8 cellular contexts compared by ENCODE assay signal in the genomic region with DNA sequence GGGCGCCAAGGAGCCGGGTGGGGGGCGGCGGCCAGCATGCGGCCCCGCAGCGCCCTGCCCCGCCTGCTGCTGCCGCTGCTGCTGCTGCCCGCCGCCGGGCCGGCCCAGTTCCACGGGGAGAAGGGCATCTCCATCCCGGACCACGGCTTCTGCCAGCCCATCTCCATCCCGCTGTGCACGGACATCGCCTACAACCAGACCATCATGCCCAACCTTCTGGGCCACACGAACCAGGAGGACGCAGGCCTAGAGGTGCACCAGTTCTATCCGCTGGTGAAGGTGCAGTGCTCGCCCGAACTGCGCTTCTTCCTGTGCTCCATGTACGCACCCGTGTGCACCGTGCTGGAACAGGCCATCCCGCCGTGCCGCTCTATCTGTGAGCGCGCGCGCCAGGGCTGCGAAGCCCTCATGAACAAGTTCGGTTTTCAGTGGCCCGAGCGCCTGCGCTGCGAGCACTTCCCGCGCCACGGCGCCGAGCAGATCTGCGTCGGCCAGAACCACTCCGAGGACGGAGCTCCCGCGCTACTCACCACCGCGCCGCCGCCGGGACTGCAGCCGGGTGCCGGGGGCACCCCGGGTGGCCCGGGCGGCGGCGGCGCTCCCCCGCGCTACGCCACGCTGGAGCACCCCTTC. TPM values are rescaled to one million over a fixed set of nuclear protein-coding genes. Genes with fewer than 3 reads are reported as not detected.
DNase-seq lines count a peak whose midpoint lies in the region; ATAC-seq and TF ChIP-seq lines count a peak whose summit lies in the region.

No MANE protein-coding gene starts in this region.

- peak overlapping the region; percentile 93 for H3K4me3 Mint-ChIP-seq in Calu3 (ENCODE audit: low read depth, unreplicated experiment)
- peak overlapping the region; percentile 88 to 97 (median 90) for H3K4me3 Mint-ChIP-seq in naive thymus-derived CD4-positive, alpha-beta T cell

- TF ChIP-seq CTCF in Calu3 (IDR thresholded peaks at IDR 0.05; ENCODE audit: unreplicated experiment) (no peak), epithelial cell of proximal tubule (conservative IDR thresholded peaks at IDR 0.05; ENCODE audit: low read depth, low read length) (no peak)

- POLR2A ChIA-PET in naive thymus-derived CD4-positive, alpha-beta T cell (lab: Charles Lee): no interaction called here

- H3K36me3 Mint-ChIP-seq in Calu3 (ENCODE audit: insufficient read depth, unreplicated experiment): peaks cover 45% of the 10 kb centered on the region
- peaks cover 0 to 4% (median 3%) of the 10 kb centered on the region in 5 donors for H3K36me3 Mint-ChIP-seq in naive thymus-derived CD4-positive, alpha-beta T cell

- intact Hi-C loops in Calu3 (cut with micrococcal nuclease; ENCODE audit: unreplicated experiment): no loop called here
- intact Hi-C loops in naive thymus-derived CD4-positive, alpha-beta T cell (cut with micrococcal nuclease): loop anchor here in 1 of 2 donors (2.0 kb wide), 1 partner anchor 55 kb away; the partner anchor contains the start of gene GPATCH8

- no peaks in the 10 kb centered on the region for H3K36me3 ChIP-seq in HUES48 (ENCODE audit: control insufficient read depth, insufficient read depth, low read length)
- H3K36me3 ChIP-seq in naive thymus-derived CD4-positive, alpha-beta T cell (ENCODE audit: control insufficient read depth in 2 of 3, insufficient read depth in 3 of 3, low read length in 3 of 3): no peaks in the 10 kb centered on the region

- H3K27ac Mint-ChIP-seq in Calu3 (ENCODE audit: unreplicated experiment): peak overlapping the region; percentile 88
- H3K27ac Mint-ChIP-seq in naive thymus-derived CD4-positive, alpha-beta T cell: peak overlapping the region in 2 of 9 donors; percentile 13 to 32

- BruUV-seq in Calu3 (replicated peaks; lab: Mats Ljungman, UMichigan): no TSS peak

- peaks cover 47% of the 10 kb centered on the region for H3K4me1 ChIP-seq in HUES48 (ENCODE audit: control insufficient read depth, insufficient read depth, low read length)
- peaks cover 3 to 11% of the 10 kb centered on the region in 2 donors for H3K4me1 ChIP-seq in naive thymus-derived CD4-positive, alpha-beta T cell (ENCODE audit: control insufficient read depth in 2 of 2, insufficient read depth in 2 of 2, low read length in 2 of 2)

- CTCF ChIA-PET in Calu3 (lab: Charles Lee): interaction anchor here (0.7 to 1.3 kb wide), 6 partner anchors 14 to 911 kb away, joined by 3 to 9 read pairs (median 5); no protein-coding TSS in a partner anchor
- CTCF ChIA-PET in naive thymus-derived CD4-positive, alpha-beta T cell (lab: Charles Lee): no interaction called here

- H3K27ac ChIP-seq in HUES48 (ENCODE audit: low read depth, low read length): peak overlapping the region; percentile 99
- H3K27ac ChIP-seq in naive thymus-derived CD4-positive, alpha-beta T cell (ENCODE audit: low read depth, low read length): no peak overlapping the region

- H3K27me3 ChIP-seq in HUES48 (ENCODE audit: control insufficient read depth, insufficient read depth, low read length): peaks cover 60% of the 10 kb centered on the region
- peaks cover 0 to 11% of the 10 kb centered on the region in 2 donors for H3K27me3 ChIP-seq in naive thymus-derived CD4-positive, alpha-beta T cell (ENCODE audit: control insufficient read depth in 2 of 2, insufficient read depth in 2 of 2, low read length in 2 of 2)

- no peak overlapping the region for H3K9ac ChIP-seq in HUES48 (ENCODE audit: low read depth, low read length)

- ATAC-seq in naive thymus-derived CD4-positive, alpha-beta T cell: peak; percentile 62
- ATAC-seq in HG03520 (IDR thresholded peaks at IDR 0.05; ENCODE audit: unreplicated experiment): no peak

- no peaks in the 10 kb centered on the region for H3K27me3 Mint-ChIP-seq in Calu3 (ENCODE audit: unreplicated experiment)
- H3K27me3 Mint-ChIP-seq in naive thymus-derived CD4-positive, alpha-beta T cell: peaks cover 66 to 87% (median 71%) of the 10 kb centered on the region in 5 donors

- DNase-seq in Calu3: no peak
- peak; percentile 16 for DNase-seq in activated CD4-positive, alpha-beta T cell treated with anti-CD3 and anti-CD28 coated beads, Interleukin-2, amount 50 U/mL, for 1 hour
- DNase-seq in epithelial cell of proximal tubule (ENCODE audit: low read depth): no peak
- DNase-seq in naive thymus-derived CD4-positive, alpha-beta T cell: peak in 7 of 9 donors; percentile 5 to 43 (median 20)
- DNase-seq in NCI-H187 treated with DMSO at 0.1 percent for 48 hours (lab: John Stamatoyannopoulos, UW): no peak
- DNase-seq in mesenteric fat pad (ENCODE audit: low spot score): no peak

- no peaks in the 10 kb centered on the region for H3K9me3 Mint-ChIP-seq in Calu3 (ENCODE audit: low read depth, unreplicated experiment)
- H3K9me3 Mint-ChIP-seq in naive thymus-derived CD4-positive, alpha-beta T cell: peaks cover 0 to 3% (median 0%) of the 10 kb centered on the region in 11 donors

- H3K4me1 Mint-ChIP-seq in Calu3 (ENCODE audit: low read depth, unreplicated experiment): peaks cover 42% of the 10 kb centered on the region
- peaks cover 18 to 33% (median 27%) of the 10 kb centered on the region in 7 donors for H3K4me1 Mint-ChIP-seq in naive thymus-derived CD4-positive, alpha-beta T cell

- H3K4me3 ChIP-seq in HUES48 (ENCODE audit: low read depth, low read length): peak overlapping the region; percentile 71
- peak overlapping the region; percentile 75 for H3K4me3 ChIP-seq in epithelial cell of proximal tubule (ENCODE audit: low read depth, low read length)
- H3K4me3 ChIP-seq in naive thymus-derived CD4-positive, alpha-beta T cell (ENCODE audit: low read length): peak overlapping the region; percentile 33

- H3K9me3 ChIP-seq in HUES48 (ENCODE audit: control insufficient read depth, insufficient read depth, low read length): no peaks in the 10 kb centered on the region
- H3K9me3 ChIP-seq in naive thymus-derived CD4-positive, alpha-beta T cell (ENCODE audit: control insufficient read depth in 2 of 3, low read length in 3 of 3): no peaks in the 10 kb centered on the region

RNA-seq across cellular contexts. Expression of gene FZD2, which starts 0.5 kb away (rescaled TPM):
- total RNA-seq in Calu3 (2022) (28.5 and 35.8 TPM in 2 replicates), epithelial cell of proximal tubule (4.1 and 9.2 TPM in 2 replicates), mesenteric fat pad (3.9 TPM)
- 1 to 10 TPM in 1 of 5 experiments, under 1 TPM in 2, not detected in 2; 0.16 to 1.7 (median 0.19) TPM for total RNA-seq in naive thymus-derived CD4-positive, alpha-beta T cell
- under 1 TPM in 1 of 2 donors, not detected in 1; 0.13 TPM for polyA plus RNA-seq in naive thymus-derived CD4-positive, alpha-beta T cell

RNA-seq across cellular contexts. Expression of gene GPATCH8, which starts 54.6 kb away (rescaled TPM):
- total RNA-seq in Calu3 (2022) (57.8 and 60.1 TPM in 2 replicates), epithelial cell of proximal tubule (12.6 and 13.7 TPM in 2 replicates), mesenteric fat pad (38.1 TPM)
- total RNA-seq in naive thymus-derived CD4-positive, alpha-beta T cell: 10 to 100 TPM; 45.0 to 88.5 (median 82.9) TPM
- polyA plus RNA-seq in naive thymus-derived CD4-positive, alpha-beta T cell: 10 to 100 TPM; 40.2 to 59.1 TPM

Comparison
In these comparisons a context has a peak if more than half of its experiments do, and no peak if none do; other contexts are left out.
1. DNase-seq: peak in activated CD4-positive, alpha-beta T cell treated with anti-CD3 and anti-CD28 coated beads, Interleukin-2, amount 50 U/mL, for 1 hour (single experiment) and naive thymus-derived CD4-positive, alpha-beta T cell (7 of 9); none in Calu3 (single experiment), epithelial cell of proximal tubule (single experiment), NCI-H187 treated with DMSO at 0.1 percent for 48 hours (single experiment) and mesenteric fat pad (single experiment).
2. Peak in every context shown above with its lines, with median percentiles within 50 percentile points of each other: H3K4me3 ChIP-seq.